Comparison of ENCODE assay signal across 10 cellular contexts in genomic region chr3:172323894-172324590, GRCh38.
A peak's percentile ranks its signal among the peaks of the same experiment; 100 is the strongest.
DNase-seq lines count a peak whose midpoint lies in the region; ATAC-seq, FAIRE-seq and TF ChIP-seq lines count a peak whose summit lies in the region.
"Had no signal": no experiment of that assay in that cellular context is flagged by ENCODE, and none has a peak within 500 bp of the region (broad histone marks: within the 10 kb centered on the region; RNA-seq: fewer than 3 reads in every experiment).

No MANE protein-coding gene starts in this region.

- H3K27me3 ChIP-seq in hepatocyte, result no peaks in the 10 kb centered on the region

- peak; percentile 45 for DNase-seq in activated CD4-positive, alpha-beta T cell treated with anti-CD3 and anti-CD28 coated beads for 48 hours
- DNase-seq in activated CD4-positive, alpha-beta T cell treated with anti-CD3 and anti-CD28 coated beads, Interleukin-2, amount 50 U/mL, for 4 hours, result no peak
- peak; percentile 99 for DNase-seq in amniotic epithelial cell (ENCODE audit: low read depth)
- no peak for DNase-seq in hepatocyte (ENCODE audit: low spot score)
- peak; percentile 48 for DNase-seq in stimulated activated CD8-positive, alpha-beta memory T cell treated with anti-CD3 and anti-CD28 coated beads, Interleukin-4, amount 100 ng/mL, for 48 hours
- DNase-seq in frontal cortex (ENCODE audit: low spot score in 2 of 2), result no peak
- no peak for DNase-seq in NCI-H2081 treated with DMSO at 0.1 percent for 48 hours (lab: John Stamatoyannopoulos, UW)
- DNase-seq: cortex of kidney, NCI-H748 treated with DMSO at 0.1 percent for 48 hours had no signal

- peak overlapping the region; percentile 16 for H3K27ac ChIP-seq in hepatocyte

- no peak overlapping the region for H2AFZ ChIP-seq in hepatocyte

- no peaks in the 10 kb centered on the region for H3K9me2 ChIP-seq in hepatocyte (replicated peaks; ENCODE audit: insufficient read depth)

- H3K4me2 ChIP-seq in hepatocyte, result no peak overlapping the region

- H3K4me1 ChIP-seq in hepatocyte (ENCODE audit: insufficient read depth), result no peaks in the 10 kb centered on the region

- TF ChIP-seq CTCF in hepatocyte (IDR thresholded peaks at IDR 0.05; ENCODE audit: poor library complexity), result no peak

- ATAC-seq in GM21526 (IDR thresholded peaks at IDR 0.05; ENCODE audit: low FRiP score, unreplicated experiment), result no peak

- no peaks in the 10 kb centered on the region for H4K20me1 ChIP-seq in hepatocyte (ENCODE audit: insufficient read depth, poor library complexity, severe bottlenecking)

- no peaks in the 10 kb centered on the region for H3K9me3 ChIP-seq in hepatocyte (ENCODE audit: low read depth)

- FAIRE-seq in frontal cortex (lab: Jason Lieb, UNC), result no peak

- peaks cover 16% of the 10 kb centered on the region for H3K79me2 ChIP-seq in hepatocyte

- H3K36me3 ChIP-seq in hepatocyte (replicated peaks; ENCODE audit: insufficient read depth, low read depth), result peaks cover 4% of the 10 kb centered on the region

- H3K4me3 ChIP-seq in hepatocyte, result no peak overlapping the region

- 83% methylated on average over 10 of the region's 10 CpGs for WGBS in hepatocyte (ENCODE audit: low lambda C conversion rate, missing lambda C conversion rate)

Comparison
In these comparisons a context has a peak if more than half of its experiments do, and no peak if none do; other contexts are left out.
1. DNase-seq: peak in activated CD4-positive, alpha-beta T cell treated with anti-CD3 and anti-CD28 coated beads for 48 hours (single experiment), amniotic epithelial cell (single experiment) and stimulated activated CD8-positive, alpha-beta memory T cell treated with anti-CD3 and anti-CD28 coated beads, Interleukin-4, amount 100 ng/mL, for 48 hours (single experiment); none in activated CD4-positive, alpha-beta T cell treated with anti-CD3 and anti-CD28 coated beads, Interleukin-2, amount 50 U/mL, for 4 hours (0 of 2), hepatocyte (single experiment), frontal cortex (0 of 2) and NCI-H2081 treated with DMSO at 0.1 percent for 48 hours (single experiment).